36 cellular contexts compared by ENCODE assay signal in the genomic region with DNA sequence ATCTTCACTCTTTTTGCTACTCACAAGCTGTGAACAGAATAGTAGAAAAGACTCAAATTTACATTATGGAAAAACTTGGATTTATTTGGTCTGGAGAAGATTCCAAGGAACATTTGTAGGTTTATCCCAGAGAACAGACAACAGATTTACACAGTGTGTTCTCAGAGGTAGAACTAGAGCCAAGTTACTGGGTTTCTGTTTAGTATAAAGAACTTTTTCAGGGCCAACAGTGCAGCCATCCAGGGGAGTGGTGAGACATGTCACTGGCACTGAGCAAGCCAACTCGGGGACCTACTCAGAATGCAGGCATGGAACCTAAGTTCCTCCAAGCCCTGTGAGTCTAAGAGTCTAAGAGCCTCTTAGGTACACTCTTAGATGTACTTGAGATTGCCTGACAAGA.
"Had no signal": no experiment of that assay in that cellular context is flagged by ENCODE, and none has a peak within 500 bp of the region (broad histone marks: within the 10 kb centered on the region; RNA-seq: fewer than 3 reads in every experiment).

No MANE protein-coding gene starts in this region.

- H3K27me3 ChIP-seq: MG63 had no signal

- H3K27ac ChIP-seq: KMS-11 had no signal

- H3K9me3 ChIP-seq: MG63 had no signal

- H3K4me3 ChIP-seq: MG63 had no signal

- H3K36me3 ChIP-seq: MG63 had no signal

- DNase-seq: Karpas-422, Kasumi-1, KBM-7, KG1, MG63, MM.1S, MV-4-11, NCI-H1048, NCI-H1092, NCI-H1092 treated with DMSO at 0.1 percent for 48 hours, NCI-H1105, NCI-H1105 treated with DMSO at 0.1 percent for 48 hours, NCI-H1417 treated with DMSO at 0.1 percent for 48 hours, NCI-H1436, NCI-H1436 treated with DMSO at 0.1 percent for 48 hours, NCI-H146, NCI-H1694, NCI-H1694 treated with DMSO at 0.1 percent for 48 hours, NCI-H187, NCI-H187 treated with DMSO at 0.1 percent for 48 hours, NCI-H1930, NCI-H2029, NCI-H2029 treated with DMSO at 0.1 percent for 48 hours, NCI-H2081, NCI-H2081 treated with DMSO at 0.1 percent for 48 hours, NCI-H2107, NCI-H2171, NCI-H2171 treated with DMSO at 0.1 percent for 48 hours, NCI-H2227 treated with DMSO at 0.1 percent for 48 hours, NCI-H226, NCI-H345, NCI-H446, NCI-H446 treated with DMSO at 0.1 percent for 48 hours, NCI-H510A, NCI-H510A treated with DMSO at 0.1 percent for 48 hours had no signal
